In genomic region chr6:166815629-166816028, GRCh38 we compare ENCODE assay signal across 1 cellular context.
TF ChIP-seq lines count a peak whose summit lies in the region.

No MANE protein-coding gene starts in this region.

TF ChIP-seq in H1, 55 proteins besides CTCF, POLR2A, EP300 and RAD21:
- TF ChIP-seq SIX5 (IDR thresholded peaks at IDR 0.05; ENCODE audit: low read depth, low read length) (no peak), CHD1 (IDR thresholded peaks at IDR 0.05; ENCODE audit: low read depth, low read length) (no peak), GTF2F1 (IDR thresholded peaks at IDR 0.05; ENCODE audit: borderline replicate concordance, low read depth, low read length) (no peak), SIN3A (conservative IDR thresholded peaks at IDR 0.05 in 1 of 2, IDR thresholded peaks at IDR 0.05 in 1 of 2; ENCODE audit: low read depth in 1 of 2, low read length in 2 of 2) (no peak), BACH1 (IDR thresholded peaks at IDR 0.05; ENCODE audit: low read length) (no peak), TAF1 (IDR thresholded peaks at IDR 0.05; ENCODE audit: low read depth, low read length) (no peak), RFX5 (IDR thresholded peaks at IDR 0.05; ENCODE audit: borderline replicate concordance, low read depth, low read length) (no peak), SAP30 (IDR thresholded peaks at IDR 0.05; ENCODE audit: insufficient read depth, insufficient replicate concordance, low read length) (no peak), NANOG (IDR thresholded peaks at IDR 0.05; ENCODE audit: insufficient read depth, low read depth, low read length, poor library complexity, severe bottlenecking) (no peak), PHF8 (conservative IDR thresholded peaks at IDR 0.05; ENCODE audit: low read depth, low read length) (no peak), TCF12 (IDR thresholded peaks at IDR 0.05; ENCODE audit: low read depth, low read length) (no peak), FOSL1 (IDR thresholded peaks at IDR 0.05; ENCODE audit: insufficient read depth, low read depth, low read length) (no peak), RBBP5 (IDR thresholded peaks at IDR 0.05; ENCODE audit: borderline replicate concordance, low read depth, low read length) (no peak), CTBP2 (IDR thresholded peaks at IDR 0.05; ENCODE audit: borderline replicate concordance, insufficient read depth, insufficient read length, low read length) (no peak), RNF2 (IDR thresholded peaks at IDR 0.05; ENCODE audit: borderline replicate concordance, low read depth, low read length, missing control alignments, poor library complexity, severe bottlenecking) (no peak)
- TF ChIP-seq, protein P1, sequence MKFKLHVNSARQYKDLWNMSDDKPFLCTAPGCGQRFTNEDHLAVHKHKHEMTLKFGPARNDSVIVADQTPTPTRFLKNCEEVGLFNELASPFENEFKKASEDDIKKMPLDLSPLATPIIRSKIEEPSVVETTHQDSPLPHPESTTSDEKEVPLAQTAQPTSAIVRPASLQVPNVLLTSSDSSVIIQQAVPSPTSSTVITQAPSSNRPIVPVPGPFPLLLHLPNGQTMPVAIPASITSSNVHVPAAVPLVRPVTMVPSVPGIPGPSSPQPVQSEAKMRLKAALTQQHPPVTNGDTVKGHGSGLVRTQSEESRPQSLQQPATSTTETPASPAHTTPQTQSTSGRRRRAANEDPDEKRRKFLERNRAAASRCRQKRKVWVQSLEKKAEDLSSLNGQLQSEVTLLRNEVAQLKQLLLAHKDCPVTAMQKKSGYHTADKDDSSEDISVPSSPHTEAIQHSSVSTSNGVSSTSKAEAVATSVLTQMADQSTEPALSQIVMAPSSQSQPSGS (IDR thresholded peaks at IDR 0.05; ENCODE audit: low read length): no peak
